1 cellular context compared by ENCODE assay signal in the genomic region with DNA sequence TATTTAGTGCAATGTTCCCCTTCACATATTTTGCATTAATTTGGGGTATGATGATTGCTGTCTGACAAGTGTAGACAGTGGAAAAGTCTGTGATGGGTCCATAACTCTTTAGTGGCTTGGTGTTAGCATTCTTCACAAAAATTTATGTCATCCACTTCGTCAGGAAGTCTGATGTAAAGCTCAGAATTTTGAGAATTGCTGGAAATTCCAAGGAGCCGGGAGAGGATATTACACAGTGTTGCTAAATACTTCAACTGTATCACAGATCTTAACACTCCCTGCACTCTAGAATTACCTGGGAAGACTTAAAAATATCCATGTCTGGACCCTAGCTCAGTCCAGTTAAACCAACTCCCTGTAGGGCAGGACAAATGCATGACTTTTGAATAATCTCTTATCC.
TF ChIP-seq lines count a peak whose summit lies in the region.

No MANE protein-coding gene starts in this region.

TF ChIP-seq in GM23338, 12 proteins besides CTCF, POLR2A, EP300 and RAD21 (continued from another document):
- TF ChIP-seq, protein P1, sequence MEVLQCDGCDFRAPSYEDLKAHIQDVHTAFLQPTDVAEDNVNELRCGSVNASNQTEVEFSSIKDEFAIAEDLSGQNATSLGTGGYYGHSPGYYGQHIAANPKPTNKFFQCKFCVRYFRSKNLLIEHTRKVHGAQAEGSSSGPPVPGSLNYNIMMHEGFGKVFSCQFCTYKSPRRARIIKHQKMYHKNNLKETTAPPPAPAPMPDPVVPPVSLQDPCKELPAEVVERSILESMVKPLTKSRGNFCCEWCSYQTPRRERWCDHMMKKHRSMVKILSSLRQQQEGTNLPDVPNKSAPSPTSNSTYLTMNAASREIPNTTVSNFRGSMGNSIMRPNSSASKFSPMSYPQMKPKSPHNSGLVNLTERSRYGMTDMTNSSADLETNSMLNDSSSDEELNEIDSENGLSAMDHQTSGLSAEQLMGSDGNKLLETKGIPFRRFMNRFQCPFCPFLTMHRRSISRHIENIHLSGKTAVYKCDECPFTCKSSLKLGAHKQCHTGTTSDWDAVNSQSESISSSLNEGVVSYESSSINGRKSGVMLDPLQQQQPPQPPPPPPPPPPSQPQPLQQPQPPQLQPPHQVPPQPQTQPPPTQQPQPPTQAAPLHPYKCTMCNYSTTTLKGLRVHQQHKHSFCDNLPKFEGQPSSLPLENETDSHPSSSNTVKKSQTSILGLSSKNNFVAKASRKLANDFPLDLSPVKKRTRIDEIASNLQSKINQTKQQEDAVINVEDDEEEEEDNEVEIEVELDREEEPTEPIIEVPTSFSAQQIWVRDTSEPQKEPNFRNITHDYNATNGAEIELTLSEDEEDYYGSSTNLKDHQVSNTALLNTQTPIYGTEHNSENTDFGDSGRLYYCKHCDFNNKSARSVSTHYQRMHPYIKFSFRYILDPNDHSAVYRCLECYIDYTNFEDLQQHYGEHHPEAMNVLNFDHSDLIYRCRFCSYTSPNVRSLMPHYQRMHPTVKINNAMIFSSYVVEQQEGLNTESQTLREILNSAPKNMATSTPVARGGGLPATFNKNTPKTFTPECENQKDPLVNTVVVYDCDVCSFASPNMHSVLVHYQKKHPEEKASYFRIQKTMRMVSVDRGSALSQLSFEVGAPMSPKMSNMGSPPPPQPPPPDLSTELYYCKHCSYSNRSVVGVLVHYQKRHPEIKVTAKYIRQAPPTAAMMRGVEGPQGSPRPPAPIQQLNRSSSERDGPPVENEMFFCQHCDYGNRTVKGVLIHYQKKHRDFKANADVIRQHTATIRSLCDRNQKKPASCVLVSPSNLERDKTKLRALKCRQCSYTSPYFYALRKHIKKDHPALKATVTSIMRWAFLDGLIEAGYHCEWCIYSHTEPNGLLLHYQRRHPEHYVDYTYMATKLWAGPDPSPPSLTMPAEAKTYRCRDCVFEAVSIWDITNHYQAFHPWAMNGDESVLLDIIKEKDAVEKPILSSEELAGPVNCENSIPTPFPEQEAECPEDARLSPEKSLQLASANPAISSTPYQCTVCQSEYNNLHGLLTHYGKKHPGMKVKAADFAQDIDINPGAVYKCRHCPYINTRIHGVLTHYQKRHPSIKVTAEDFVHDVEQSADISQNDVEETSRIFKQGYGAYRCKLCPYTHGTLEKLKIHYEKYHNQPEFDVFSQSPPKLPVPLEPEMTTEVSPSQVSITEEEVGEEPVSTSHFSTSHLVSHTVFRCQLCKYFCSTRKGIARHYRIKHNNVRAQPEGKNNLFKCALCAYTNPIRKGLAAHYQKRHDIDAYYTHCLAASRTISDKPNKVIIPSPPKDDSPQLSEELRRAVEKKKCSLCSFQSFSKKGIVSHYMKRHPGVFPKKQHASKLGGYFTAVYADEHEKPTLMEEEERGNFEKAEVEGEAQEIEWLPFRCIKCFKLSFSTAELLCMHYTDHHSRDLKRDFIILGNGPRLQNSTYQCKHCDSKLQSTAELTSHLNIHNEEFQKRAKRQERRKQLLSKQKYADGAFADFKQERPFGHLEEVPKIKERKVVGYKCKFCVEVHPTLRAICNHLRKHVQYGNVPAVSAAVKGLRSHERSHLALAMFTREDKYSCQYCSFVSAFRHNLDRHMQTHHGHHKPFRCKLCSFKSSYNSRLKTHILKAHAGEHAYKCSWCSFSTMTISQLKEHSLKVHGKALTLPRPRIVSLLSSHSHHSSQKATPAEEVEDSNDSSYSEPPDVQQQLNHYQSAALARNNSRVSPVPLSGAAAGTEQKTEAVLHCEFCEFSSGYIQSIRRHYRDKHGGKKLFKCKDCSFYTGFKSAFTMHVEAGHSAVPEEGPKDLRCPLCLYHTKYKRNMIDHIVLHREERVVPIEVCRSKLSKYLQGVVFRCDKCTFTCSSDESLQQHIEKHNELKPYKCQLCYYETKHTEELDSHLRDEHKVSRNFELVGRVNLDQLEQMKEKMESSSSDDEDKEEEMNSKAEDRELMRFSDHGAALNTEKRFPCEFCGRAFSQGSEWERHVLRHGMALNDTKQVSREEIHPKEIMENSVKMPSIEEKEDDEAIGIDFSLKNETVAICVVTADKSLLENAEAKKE (CRISPR knock-in tag; IDR thresholded peaks at IDR 0.05), result no peak
- TF ChIP-seq CREB1 (CRISPR knock-in tag; IDR thresholded peaks at IDR 0.05; ENCODE audit: low read depth) (no peak), JUNB (IDR thresholded peaks at IDR 0.05; ENCODE audit: unreplicated experiment) (no peak), REST (IDR thresholded peaks at IDR 0.05; ENCODE audit: unreplicated experiment) (no peak), ZNF114 (CRISPR knock-in tag; IDR thresholded peaks at IDR 0.05) (no peak)
